32 cellular contexts compared by ENCODE assay signal in the genomic region with DNA sequence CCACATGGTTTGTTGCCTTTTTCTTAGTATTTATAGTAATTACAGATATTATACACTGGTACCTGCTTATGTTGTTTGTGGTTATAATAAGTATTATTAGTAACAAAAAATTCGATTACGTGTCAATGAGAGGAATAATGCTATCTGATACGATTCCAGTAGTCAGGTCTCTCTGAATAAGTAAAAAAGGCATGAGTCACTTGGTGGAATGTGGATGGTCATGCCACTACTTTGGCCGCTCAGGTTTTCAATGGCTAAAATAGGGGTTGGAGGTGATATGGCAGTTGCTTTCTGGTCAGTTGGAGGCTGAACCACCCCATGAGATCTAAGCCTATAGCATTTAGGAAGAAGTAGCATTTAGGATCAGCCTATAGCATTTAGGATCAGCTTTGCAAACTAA.
"Had no signal": no experiment of that assay in that cellular context is flagged by ENCODE, and none has a peak within 500 bp of the region (broad histone marks: within the 10 kb centered on the region; RNA-seq: fewer than 3 reads in every experiment).

No MANE protein-coding gene starts in this region.

- H3K36me3 Mint-ChIP-seq: naive thymus-derived CD8-positive, alpha-beta T cell; natural killer cell treated with Interleukin-12 subunit alpha and Interleukin-12 subunit beta and Interleukin-15 and Interleukin-18, amount 100 ng/mL, for 72 hours; stimulated activated memory B cell treated with anti-CD40 and anti-IgM and Interleukin-4, amounts not matched to agents 10 μg/mL and 1 μg/mL and 100 μg/mL, for 72 hours; type B pancreatic cell had no signal

- H3K9ac ChIP-seq: parathyroid adenoma had no signal

- H3K79me2 ChIP-seq: parathyroid adenoma had no signal

- H3K27me3 ChIP-seq: neutrophil, ovary, spleen, suprapubic skin, testis, tibial artery, transverse colon, upper lobe of right lung, vagina had no signal

- H3K9me3 Mint-ChIP-seq: neural crest cell; stimulated activated memory B cell treated with anti-CD40 and anti-IgM and Interleukin-4, amounts not matched to agents 10 μg/mL and 1 μg/mL and 100 μg/mL, for 72 hours; stimulated activated naive CD8-positive, alpha-beta T cell treated with anti-CD3 and anti-CD28 coated beads, Interleukin-15, amount 100 ng/mL, for 72 hours; type B pancreatic cell had no signal

- H3K36me3 ChIP-seq: neutrophil, ovary, spleen, suprapubic skin, tibial artery, transverse colon, upper lobe of right lung, vagina had no signal

- H3K9me3 ChIP-seq: neutrophil, ovary, psoas muscle, suprapubic skin, testis, transverse colon, upper lobe of right lung, vagina had no signal

- H3K27ac ChIP-seq: neutrophil, ovary, parathyroid adenoma, psoas muscle, skin epidermis, spleen, suprapubic skin, testis, tibial artery, transverse colon, upper lobe of right lung, vagina had no signal

- H3K4me3 ChIP-seq: ovary, psoas muscle, skin epidermis, smooth muscle cell, spleen, suprapubic skin, testis, tibial artery, transverse colon, upper lobe of right lung, vagina had no signal

- H3K4me3 Mint-ChIP-seq: naive thymus-derived CD8-positive, alpha-beta T cell; natural killer cell treated with Interleukin-12 subunit alpha and Interleukin-12 subunit beta and Interleukin-15 and Interleukin-18, amount 100 ng/mL, for 72 hours; nephron progenitor cell; neural crest cell; stimulated activated memory B cell treated with anti-CD40 and anti-IgM and Interleukin-4, amounts not matched to agents 10 μg/mL and 1 μg/mL and 100 μg/mL, for 72 hours; stimulated activated naive CD8-positive, alpha-beta T cell treated with anti-CD3 and anti-CD28 coated beads, Interleukin-15, amount 100 ng/mL, for 72 hours; type B pancreatic cell had no signal

- H3K4me1 Mint-ChIP-seq: naive thymus-derived CD8-positive, alpha-beta T cell; nephron progenitor cell; neural crest cell; stimulated activated memory B cell treated with anti-CD40 and anti-IgM and Interleukin-4, amounts not matched to agents 10 μg/mL and 1 μg/mL and 100 μg/mL, for 72 hours; stimulated activated naive CD8-positive, alpha-beta T cell treated with anti-CD3 and anti-CD28 coated beads, Interleukin-15, amount 100 ng/mL, for 72 hours had no signal

- H3K27me3 Mint-ChIP-seq: natural killer cell treated with Interleukin-12 subunit alpha and Interleukin-12 subunit beta and Interleukin-15 and Interleukin-18, amount 100 ng/mL, for 72 hours; progenitor cell of endocrine pancreas; stimulated activated memory B cell treated with anti-CD40 and anti-IgM and Interleukin-4, amounts not matched to agents 10 μg/mL and 1 μg/mL and 100 μg/mL, for 72 hours; stimulated activated naive CD8-positive, alpha-beta T cell treated with anti-CD3 and anti-CD28 coated beads, Interleukin-15, amount 100 ng/mL, for 72 hours; type B pancreatic cell had no signal

- ATAC-seq: naive thymus-derived CD8-positive, alpha-beta T cell; natural killer cell treated with Interleukin-12 subunit alpha and Interleukin-12 subunit beta and Interleukin-15 and Interleukin-18, amount 100 ng/mL, for 72 hours; psoas muscle; right cardiac atrium; sciatic nerve; stimulated activated memory B cell treated with anti-CD40 and anti-IgM and Interleukin-4, amounts not matched to agents 10 μg/mL and 1 μg/mL and 100 μg/mL, for 72 hours; stimulated activated naive CD8-positive, alpha-beta T cell treated with anti-CD3 and anti-CD28 coated beads, Interleukin-15, amount 100 ng/mL, for 72 hours; stimulated activated naive CD8-positive, alpha-beta T cell treated with anti-CD3 and anti-CD28 coated beads, Interleukin-15, Interleukin-2, amounts not matched to agents 100 U/mL and 50 U/mL, for 24 hours; upper lobe of right lung had no signal

- H3K27ac Mint-ChIP-seq: naive thymus-derived CD8-positive, alpha-beta T cell; natural killer cell treated with Interleukin-12 subunit alpha and Interleukin-12 subunit beta and Interleukin-15 and Interleukin-18, amount 100 ng/mL, for 72 hours; nephron progenitor cell; progenitor cell of endocrine pancreas; stimulated activated memory B cell treated with anti-CD40 and anti-IgM and Interleukin-4, amounts not matched to agents 10 μg/mL and 1 μg/mL and 100 μg/mL, for 72 hours; stimulated activated naive CD8-positive, alpha-beta T cell treated with anti-CD3 and anti-CD28 coated beads, Interleukin-15, amount 100 ng/mL, for 72 hours; type B pancreatic cell had no signal

- H2AFZ ChIP-seq: parathyroid adenoma had no signal

- DNase-seq: naive thymus-derived CD8-positive, alpha-beta T cell; nephron progenitor cell; nucleus accumbens; ovary; psoas muscle; right cardiac atrium; spleen; stimulated activated CD4-positive, alpha-beta T cell treated with anti-CD3 and anti-CD28 coated beads, Interleukin-12 subunit alpha, Interleukin-12 subunit beta, amount 100 ng/mL, for 4 hours; stimulated activated CD4-positive, alpha-beta T cell treated with anti-CD3 and anti-CD28 coated beads, Interleukin-1b, Interleukin-23, amount 100 ng/mL, for 48 hours; stimulated activated CD4-positive, alpha-beta T cell treated with anti-CD3 and anti-CD28 coated beads, Interleukin-4, amount 100 ng/mL, for 1 hour; stimulated activated CD4-positive, alpha-beta T cell treated with anti-CD3 and anti-CD28 coated beads, Interleukin-4, amount 100 ng/mL, for 4 hours; stimulated activated CD8-positive, alpha-beta memory T cell treated with anti-CD3 and anti-CD28 coated beads, Interleukin-4, amount 100 ng/mL, for 48 hours; stimulated activated naive CD4-positive, alpha-beta T cell; stimulated activated naive CD8-positive, alpha-beta T cell treated with anti-CD3 and anti-CD28 coated beads, Interleukin-15, amount 100 ng/mL, for 72 hours; stimulated activated naive CD8-positive, alpha-beta T cell treated with anti-CD3 and anti-CD28 coated beads, Interleukin-15, Interleukin-2, amounts not matched to agents 100 U/mL and 50 U/mL, for 24 hours; substantia nigra; testis; tibial artery; transverse colon; upper lobe of right lung had no signal

- H3K4me1 ChIP-seq: parathyroid adenoma, psoas muscle, spleen, suprapubic skin, testis, tibial artery, transverse colon, upper lobe of right lung, vagina had no signal

- H3K4me2 ChIP-seq: smooth muscle cell had no signal
